In genomic region chr7:141038100-141038499, GRCh38 we compare ENCODE assay signal across 1 cellular context. TPM values are rescaled to one million over a fixed set of nuclear protein-coding genes. Genes with fewer than 3 reads are reported as not detected.
"Had no signal": no experiment of that assay in that cellular context is flagged by ENCODE, and none has a peak within 500 bp of the region (broad histone marks: within the 10 kb centered on the region; RNA-seq: fewer than 3 reads in every experiment).

No MANE protein-coding gene starts in this region.

RNA-seq across cellular contexts. Expression of gene TMEM178B, which starts 35.8 kb away (rescaled TPM):
- total RNA-seq: MCF 10A had no signal
